In genomic region chr7:1571261-1571650, GRCh38 we compare ENCODE assay signal across 9 cellular contexts. TPM values are rescaled to one million over a fixed set of nuclear protein-coding genes. Genes with fewer than 3 reads are reported as not detected.
DNase-seq lines count a peak whose midpoint lies in the region; ATAC-seq and TF ChIP-seq lines count a peak whose summit lies in the region.
"Had no signal": no experiment of that assay in that cellular context is flagged by ENCODE, and none has a peak within 500 bp of the region (broad histone marks: within the 10 kb centered on the region; RNA-seq: fewer than 3 reads in every experiment).

No MANE protein-coding gene starts in this region.

- H3K4me3 Mint-ChIP-seq in natural killer cell treated with Interleukin-12 subunit alpha and Interleukin-12 subunit beta and Interleukin-15 and Interleukin-18, amount 100 ng/mL, for 72 hours: peak overlapping the region; percentile 96

- no peaks in the 10 kb centered on the region for H3K9me3 ChIP-seq in mammary epithelial cell (replicated peaks; ENCODE audit: insufficient read depth, low read length)

- H3K79me2 ChIP-seq in mammary epithelial cell (ENCODE audit: insufficient read depth, low read length): peaks cover 30% of the 10 kb centered on the region

- 34% methylated on average over 3 of the region's 3 CpGs for WGBS in mammary epithelial cell (ENCODE audit: low coverage, missing lambda C conversion rate)

- ATAC-seq in natural killer cell treated with Interleukin-12 subunit alpha and Interleukin-12 subunit beta and Interleukin-15 and Interleukin-18, amount 100 ng/mL, for 72 hours: no peak
- ATAC-seq in HG03469 (IDR thresholded peaks at IDR 0.05; ENCODE audit: unreplicated experiment) (no peak), GM18909 (IDR thresholded peaks at IDR 0.05; ENCODE audit: poor library complexity, unreplicated experiment) (no peak)

- H3K27me3 Mint-ChIP-seq in natural killer cell treated with Interleukin-12 subunit alpha and Interleukin-12 subunit beta and Interleukin-15 and Interleukin-18, amount 100 ng/mL, for 72 hours: no peaks in the 10 kb centered on the region

- H3K27ac ChIP-seq in C4-2B (peak overlapping the region; percentile 86; the same call in 1 of the 2 replicates), mammary epithelial cell (ENCODE audit: insufficient read depth, low read depth, low read length) (peak overlapping the region; percentile 67)

- intact Hi-C loops in mammary epithelial cell (cut with micrococcal nuclease): no loop called here

- dilution Hi-C loops in mammary epithelial cell (cut with HindIII; ENCODE audit: low sequenced_read_pairs): no loop called here

- peaks cover 7% of the 10 kb centered on the region for H3K36me3 ChIP-seq in mammary epithelial cell (ENCODE audit: insufficient read depth, low read length)

- peak overlapping the region; percentile 84 to 97 (median 93) for H3K4me3 ChIP-seq in mammary epithelial cell (replicated peaks in 1 of 3; ENCODE audit: insufficient read depth in 1 of 3, low read depth in 2 of 3, low read length in 3 of 3)

- DNase-seq in LHCN-M2 (ENCODE audit: low read depth) (peak; percentile 57), mammary epithelial cell (no peak), NCI-H774 (lab: John Stamatoyannopoulos, UW) (no peak), OCI-M2 (lab: John Stamatoyannopoulos, UW; ENCODE audit: unreplicated experiment) (no peak)
- no peak for DNase-seq in natural killer cell treated with Interleukin-12 subunit alpha and Interleukin-12 subunit beta and Interleukin-15 and Interleukin-18, amount 100 ng/mL, for 72 hours (ENCODE audit: low spot score)
- DNase-seq: activated effector memory CD4-positive, alpha-beta T cell treated with anti-CD3 and anti-CD28 coated beads, Interleukin-2, amount 50 U/mL, for 16 hours had no signal

- no peak overlapping the region for H3K9ac ChIP-seq in mammary epithelial cell (ENCODE audit: insufficient read depth, low read length)

- H3K27me3 ChIP-seq in mammary epithelial cell (ENCODE audit: insufficient read depth, low read length): no peaks in the 10 kb centered on the region

- no peaks in the 10 kb centered on the region for H3K9me3 Mint-ChIP-seq in natural killer cell treated with Interleukin-12 subunit alpha and Interleukin-12 subunit beta and Interleukin-15 and Interleukin-18, amount 100 ng/mL, for 72 hours

- peak overlapping the region; percentile 89 to 95 for H3K27ac Mint-ChIP-seq in natural killer cell treated with Interleukin-12 subunit alpha and Interleukin-12 subunit beta and Interleukin-15 and Interleukin-18, amount 100 ng/mL, for 72 hours

- peaks cover 9 to 19% of the 10 kb centered on the region in 2 donors for H3K4me1 Mint-ChIP-seq in natural killer cell treated with Interleukin-12 subunit alpha and Interleukin-12 subunit beta and Interleukin-15 and Interleukin-18, amount 100 ng/mL, for 72 hours (ENCODE audit: low read depth in 2 of 2)

- peaks cover 27% of the 10 kb centered on the region for H3K4me1 ChIP-seq in mammary epithelial cell (ENCODE audit: insufficient read depth, low read length)

- H3K36me3 Mint-ChIP-seq in natural killer cell treated with Interleukin-12 subunit alpha and Interleukin-12 subunit beta and Interleukin-15 and Interleukin-18, amount 100 ng/mL, for 72 hours: no peaks in the 10 kb centered on the region

- peak overlapping the region; percentile 85 for H3K4me2 ChIP-seq in mammary epithelial cell (ENCODE audit: insufficient read depth, low read depth, low read length)

- peak overlapping the region; percentile 98 for H2AFZ ChIP-seq in mammary epithelial cell (ENCODE audit: low read depth, low read length)

- CTCF ChIA-PET in mammary epithelial cell (lab: Charles Lee; ENCODE audit: low non-redundant PET): no interaction called here

- TF ChIP-seq CTCF in C4-2B (conservative IDR thresholded peaks at IDR 0.05) (no peak), mammary epithelial cell (conservative IDR thresholded peaks at IDR 0.05 in 1 of 2, IDR thresholded peaks at IDR 0.05 in 1 of 2; ENCODE audit: extremely low read depth in 1 of 2, insufficient read depth in 1 of 2, low read depth in 1 of 2, low read length in 2 of 2) (no peak)

- BruUV-seq in mammary epithelial cell (replicated peaks; lab: Mats Ljungman, UMichigan): TSS peak; percentile 18

- in situ Hi-C loops in mammary epithelial cell (cut with MboI; ENCODE audit: low sequenced_read_pairs in 2 of 2): loop anchor here in 1 of 2 donors (25.0 kb wide), 1 partner anchor 791 kb away; the partner anchor contains the start of gene EIF3B

- H4K20me1 ChIP-seq in mammary epithelial cell (ENCODE audit: insufficient read depth, low read length): no peaks in the 10 kb centered on the region

RNA-seq across cellular contexts. Expression of gene PSMG3, which starts 1.4 kb away (rescaled TPM):
- total RNA-seq in LHCN-M2 (2014; rRNA removed) (89.6 and 91.1 TPM in 2 replicates), mammary epithelial cell (10 to 100 TPM; 25.8 to 34.0 TPM)
- 65.5 TPM for polyA plus RNA-seq in LHCN-M2 (2012)
- polyA plus RNA-seq in mammary epithelial cell: 70.4 TPM
- 14.2 TPM for polyA minus RNA-seq in mammary epithelial cell
- 10 to 100 TPM; 23.2 to 69.1 TPM for total RNA-seq in natural killer cell treated with Interleukin-12 subunit alpha and Interleukin-12 subunit beta and Interleukin-15 and Interleukin-18, amount 100 ng/mL, for 72 hours

RNA-seq across cellular contexts. Expression of gene TMEM184A, which starts 15.3 kb away (rescaled TPM):
- total RNA-seq in LHCN-M2 (2014; rRNA removed) (0.06 and 0.11 TPM in 2 replicates), mammary epithelial cell (10 to 100 TPM in 1 of 2 donors, 1 to 10 TPM in 1; 9.2 to 15.1 TPM)
- 0.55 TPM for polyA plus RNA-seq in LHCN-M2 (2012)
- 5.5 TPM for polyA plus RNA-seq in mammary epithelial cell
- polyA minus RNA-seq in mammary epithelial cell: 8.4 TPM
- total RNA-seq in natural killer cell treated with Interleukin-12 subunit alpha and Interleukin-12 subunit beta and Interleukin-15 and Interleukin-18, amount 100 ng/mL, for 72 hours: not detected

RNA-seq across cellular contexts. Expression of gene MAFK, which starts 40.8 kb away (rescaled TPM):
- 15.5 and 16.1 TPM in 2 replicates for total RNA-seq in LHCN-M2 (2014; rRNA removed)
- polyA plus RNA-seq in LHCN-M2 (2012): 14.5 TPM
- 10 to 100 TPM; 10.5 to 23.4 TPM for total RNA-seq in mammary epithelial cell
- 3.1 TPM for polyA plus RNA-seq in mammary epithelial cell
- polyA minus RNA-seq in mammary epithelial cell: 10.2 TPM
- 10 to 100 TPM; 43.1 to 60.9 TPM for total RNA-seq in natural killer cell treated with Interleukin-12 subunit alpha and Interleukin-12 subunit beta and Interleukin-15 and Interleukin-18, amount 100 ng/mL, for 72 hours
